ENCODE assay signal across 13 cellular contexts in genomic region chr12:105922670-105923102, GRCh38.
DNase-seq lines count a peak whose midpoint lies in the region; ATAC-seq and TF ChIP-seq lines count a peak whose summit lies in the region.
"Had no signal": no experiment of that assay in that cellular context is flagged by ENCODE, and none has a peak within 500 bp of the region (broad histone marks: within the 10 kb centered on the region; RNA-seq: fewer than 3 reads in every experiment).

No MANE protein-coding gene starts in this region.

- H3K9ac ChIP-seq in mesenchymal stem cell (ENCODE audit: low read length), result no peak overlapping the region
- H3K9ac ChIP-seq in Karpas-422 (ENCODE audit: low read length), result no peak overlapping the region

- no peak overlapping the region for H4K91ac ChIP-seq in mesenchymal stem cell (ENCODE audit: low read length)

- H2BK5ac ChIP-seq in mesenchymal stem cell (ENCODE audit: low read depth, low read length, poor library complexity, severe bottlenecking), result no peak overlapping the region

- no peaks in the 10 kb centered on the region for H3K79me2 ChIP-seq in Karpas-422 (ENCODE audit: low read length)

- peak; percentile 68 for DNase-seq in AG20443 (ENCODE audit: low spot score)
- peak; percentile 50 for DNase-seq in MG63
- DNase-seq in brain microvascular endothelial cell, result peak; percentile 66
- DNase-seq in mesenchymal stem cell, result peak; percentile 84
- no peak for DNase-seq in NCI-H1930 (lab: John Stamatoyannopoulos, UW)
- no peak for DNase-seq in pons (ENCODE audit: low spot score)
- DNase-seq in Karpas-422, result no peak
- DNase-seq: activated B cell treated with CpG ODN at 0.5 μM for 24 hours; activated naive CD4-positive, alpha-beta T cell treated with anti-CD3 and anti-CD28 coated beads for 36 hours; Caco-2 had no signal

- H3K4me3 ChIP-seq in MG63 (no peak overlapping the region), brain microvascular endothelial cell (ENCODE audit: low read depth, low read length) (no peak overlapping the region), mesenchymal stem cell (ENCODE audit: insufficient read depth in 1 of 2, low read depth in 1 of 2, low read length in 2 of 2) (no peak overlapping the region), Karpas-422 (ENCODE audit: low read length) (no peak overlapping the region)
- H3K4me3 ChIP-seq: lung, tibial nerve had no signal

- H3K14ac ChIP-seq in mesenchymal stem cell (ENCODE audit: low read length in 2 of 2), result no peak overlapping the region

- H3K4me1 ChIP-seq in mesenchymal stem cell (ENCODE audit: control insufficient read depth, insufficient read depth, low read depth, low read length) (peaks cover 4% of the 10 kb centered on the region), Karpas-422 (ENCODE audit: low read length) (no peaks in the 10 kb centered on the region)
- H3K4me1 ChIP-seq: Caco-2, tibial nerve had no signal

- H3K9me2 ChIP-seq in Karpas-422 (replicated peaks; ENCODE audit: insufficient read depth, low read length), result no peaks in the 10 kb centered on the region

- no peak overlapping the region for H2BK15ac ChIP-seq in mesenchymal stem cell (ENCODE audit: low read depth, poor library complexity, severe bottlenecking)

- no peak overlapping the region for H3K27ac ChIP-seq in brain microvascular endothelial cell
- no peak overlapping the region for H3K27ac ChIP-seq in mesenchymal stem cell (ENCODE audit: low read length, poor library complexity, severe bottlenecking)
- H3K27ac ChIP-seq in Karpas-422 (ENCODE audit: low read length), result no peak overlapping the region
- H3K27ac ChIP-seq: tibial nerve had no signal

- H3K36me3 ChIP-seq in MG63, result no peaks in the 10 kb centered on the region
- H3K36me3 ChIP-seq in brain microvascular endothelial cell (replicated peaks), result no peaks in the 10 kb centered on the region
- H3K36me3 ChIP-seq in mesenchymal stem cell (ENCODE audit: control insufficient read depth in 1 of 2, insufficient read depth in 2 of 2, low read depth in 1 of 2, low read length in 2 of 2), result no peaks in the 10 kb centered on the region
- no peaks in the 10 kb centered on the region for H3K36me3 ChIP-seq in Karpas-422 (ENCODE audit: insufficient read depth, low read length)
- H3K36me3 ChIP-seq: tibial nerve had no signal

- no peaks in the 10 kb centered on the region for H3K9me3 ChIP-seq in MG63
- H3K9me3 ChIP-seq in mesenchymal stem cell (ENCODE audit: control insufficient read depth, low read length), result no peaks in the 10 kb centered on the region
- no peaks in the 10 kb centered on the region for H3K9me3 ChIP-seq in Karpas-422 (ENCODE audit: low read length)
- H3K9me3 ChIP-seq: Caco-2, tibial nerve had no signal

- no peak overlapping the region for H3K4ac ChIP-seq in mesenchymal stem cell (ENCODE audit: low read depth in 1 of 2, low read length in 2 of 2)

- no peak overlapping the region for H4K8ac ChIP-seq in mesenchymal stem cell (ENCODE audit: low read length)

- no peak overlapping the region for H2AK5ac ChIP-seq in mesenchymal stem cell (ENCODE audit: low read length, severe bottlenecking)

- H2BK120ac ChIP-seq in mesenchymal stem cell (ENCODE audit: low read depth, low read length), result no peak overlapping the region

- H3K4me2 ChIP-seq in mesenchymal stem cell (ENCODE audit: low read length, poor library complexity, severe bottlenecking) (no peak overlapping the region), Karpas-422 (ENCODE audit: low read depth, low read length, poor library complexity, severe bottlenecking) (no peak overlapping the region)

- H3K18ac ChIP-seq in mesenchymal stem cell (ENCODE audit: low read depth in 1 of 2, low read length in 2 of 2), result peak overlapping the region in 1 of 2 experiments; percentile 28

- no peak for ATAC-seq in HG02763 (IDR thresholded peaks at IDR 0.05; ENCODE audit: unreplicated experiment)

- no peaks in the 10 kb centered on the region for H3K27me3 ChIP-seq in MG63
- H3K27me3 ChIP-seq in brain microvascular endothelial cell (replicated peaks), result no peaks in the 10 kb centered on the region
- no peaks in the 10 kb centered on the region for H3K27me3 ChIP-seq in mesenchymal stem cell (ENCODE audit: control insufficient read depth in 1 of 2, insufficient read depth in 1 of 2, low read length in 2 of 2)
- no peaks in the 10 kb centered on the region for H3K27me3 ChIP-seq in Karpas-422 (ENCODE audit: low read length)
- H3K27me3 ChIP-seq: tibial nerve had no signal

- peak overlapping the region in 1 of 2 experiments; percentile 43 for H2BK12ac ChIP-seq in mesenchymal stem cell (ENCODE audit: low read length in 2 of 2)

- in situ Hi-C loops in brain microvascular endothelial cell (cut with HindIII; ENCODE audit: low pct_ligation_motif_present, low sequenced_read_pairs), result no loop called here

- WGBS in mesenchymal stem cell, result 91% methylated on average over 4 of the region's 5 CpGs

- no peaks in the 10 kb centered on the region for H3K79me1 ChIP-seq in mesenchymal stem cell (replicated peaks; ENCODE audit: low read length, poor library complexity, severe bottlenecking)

- H3K23ac ChIP-seq in mesenchymal stem cell (ENCODE audit: low read length in 2 of 2), result no peak overlapping the region

- H2AFZ ChIP-seq in mesenchymal stem cell (ENCODE audit: low read depth, low read length), result no peak overlapping the region
- no peak overlapping the region for H2AFZ ChIP-seq in Karpas-422 (ENCODE audit: low read length)

- no peaks in the 10 kb centered on the region for H4K20me1 ChIP-seq in Karpas-422 (ENCODE audit: insufficient read depth, low read depth, low read length)

- no peak for TF ChIP-seq CTCF in brain microvascular endothelial cell (IDR thresholded peaks at IDR 0.05; ENCODE audit: low read depth, low read length, missing control alignments)

Comparison
In these comparisons a context has a peak if more than half of its experiments do, and no peak if none do; other contexts are left out.
1. DNase-seq: peak in AG20443 (single experiment), MG63 (single experiment), brain microvascular endothelial cell (single experiment) and mesenchymal stem cell (single experiment); none in NCI-H1930 (0 of 2), pons (single experiment) and Karpas-422 (single experiment).